In the genomic region with DNA sequence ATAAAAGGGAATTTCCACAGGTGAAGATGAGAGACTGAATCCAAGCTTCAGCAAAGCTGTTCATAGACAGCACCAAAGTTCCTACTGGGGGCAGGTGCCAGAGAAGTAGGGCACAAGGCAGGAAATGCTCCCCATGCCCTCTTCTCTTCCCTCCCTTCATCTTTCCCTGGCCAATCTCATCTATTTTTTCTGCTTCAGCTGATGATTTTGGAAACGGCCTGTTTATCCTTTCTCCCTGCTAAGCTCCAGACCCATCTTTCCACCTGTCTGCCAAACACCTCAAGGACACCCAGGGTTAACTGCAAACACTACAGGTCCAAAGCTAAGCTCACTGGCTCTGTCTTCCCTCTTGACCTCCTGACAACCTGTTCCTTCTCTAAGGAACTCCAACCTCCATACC, we compare ENCODE assay signal across 29 cellular contexts. TPM values are rescaled to one million over a fixed set of nuclear protein-coding genes. Genes with fewer than 3 reads are reported as not detected.
"Had no signal": no experiment of that assay in that cellular context is flagged by ENCODE, and none has a peak within 500 bp of the region (broad histone marks: within the 10 kb centered on the region; RNA-seq: fewer than 3 reads in every experiment).

No MANE protein-coding gene starts in this region.

- DNase-seq: cortex of kidney; dermis blood vessel endothelial cell; effector CD4-positive, alpha-beta T cell; effector CD8-positive, alpha-beta T cell; effector memory CD4-positive, alpha-beta T cell; effector memory CD8-positive, alpha-beta T cell; endodermal cell; erythroblast; esophagus squamous epithelium; foreskin fibroblast; foreskin keratinocyte; foreskin melanocyte; gastrocnemius medialis; glutamatergic neuron; head of caudate nucleus; heart left ventricle; heart right ventricle; hippocampal formation had no signal

- H3K9me3 ChIP-seq: esophagus muscularis mucosa, esophagus squamous epithelium, gastrocnemius medialis, gastroesophageal sphincter, heart left ventricle, heart right ventricle had no signal

- H3K27me3 ChIP-seq: dorsolateral prefrontal cortex, esophagus muscularis mucosa, esophagus squamous epithelium, gastrocnemius medialis, gastroesophageal sphincter had no signal

- H3K27ac Mint-ChIP-seq: dendritic cell treated with granulocyte-macrophage colony-stimulating factor and Interleukin-4, amounts not matched to agents 40 ng/mL and 50 ng/mL, for 4 days; effector memory CD8-positive, alpha-beta T cell; endodermal cell had no signal

- H3K9me3 Mint-ChIP-seq: dendritic cell treated with granulocyte-macrophage colony-stimulating factor and Interleukin-4, amounts not matched to agents 40 ng/mL and 50 ng/mL, for 4 days; effector memory CD8-positive, alpha-beta T cell; endodermal cell had no signal

- H3K4me3 ChIP-seq: coronary artery, dorsolateral prefrontal cortex, esophagus muscularis mucosa, esophagus squamous epithelium, gastrocnemius medialis, gastroesophageal sphincter, heart left ventricle, heart right ventricle, hepatocyte had no signal

- H3K4me1 ChIP-seq: foreskin keratinocyte had no signal

- H3K36me3 ChIP-seq: esophagus squamous epithelium, gastrocnemius medialis had no signal

- ATAC-seq: effector memory CD8-positive, alpha-beta T cell; esophagus mucosa; foreskin keratinocyte; gastrocnemius medialis; gastroesophageal sphincter; heart left ventricle; heart right ventricle had no signal

- H3K27ac ChIP-seq: coronary artery, dorsolateral prefrontal cortex, epithelial cell of prostate, esophagus muscularis mucosa, esophagus squamous epithelium, foreskin keratinocyte, gastrocnemius medialis, gastroesophageal sphincter, heart left ventricle, heart right ventricle, hepatocyte had no signal

RNA-seq across cellular contexts. Expression of gene KCND3, which starts 18.1 kb away (rescaled TPM):
- total RNA-seq: endothelial cell of umbilical vein, epithelial cell of proximal tubule, glomerular endothelial cell had no signal
